1 cellular context compared by ENCODE assay signal in the genomic region with DNA sequence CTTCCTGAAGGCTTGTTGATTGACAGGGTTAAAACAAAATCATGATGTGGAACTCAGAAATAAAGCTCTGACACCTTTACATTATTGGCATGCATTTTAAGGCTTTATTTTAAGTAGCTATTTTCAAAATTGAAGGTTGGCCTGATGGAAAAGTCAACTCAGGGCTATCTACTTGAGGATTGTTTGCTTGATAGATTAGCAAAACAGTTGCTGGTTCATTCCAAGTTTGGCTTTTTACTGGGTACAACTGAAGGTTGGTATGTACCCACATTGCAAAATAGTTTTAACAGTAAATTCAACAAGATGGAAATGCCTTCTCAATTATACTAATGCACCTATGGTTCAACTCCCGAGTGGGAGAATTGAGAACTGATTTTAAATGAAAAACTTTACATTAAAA.
TF ChIP-seq lines count a peak whose summit lies in the region.

No MANE protein-coding gene starts in this region.

TF ChIP-seq in HepG2, 621 proteins besides CTCF, POLR2A, EP300 and RAD21 (continued from another document and continues in another):
- peak; percentile 74 for TF ChIP-seq ARID5B (CRISPR knock-in tag; IDR thresholded peaks at IDR 0.05)
- 0 out of 2 replicates have a peak, but pooled peaks have one; percentile 24 for TF ChIP-seq SRF (IDR thresholded peaks at IDR 0.05; ENCODE audit: low read depth, low read length)
- TF ChIP-seq GATAD2A (CRISPR knock-in tag; IDR thresholded peaks at IDR 0.05): peak; percentile 65
- no peak; the same call in 1 of the 2 replicates for TF ChIP-seq HNF1A (IDR thresholded peaks at IDR 0.05; ENCODE audit: low read depth)
- 0 out of 2 replicates have a peak, but pooled peaks have one; percentile 17 for TF ChIP-seq HNF1A (CRISPR knock-in tag; IDR thresholded peaks at IDR 0.05; ENCODE audit: borderline replicate concordance)
- 0 out of 2 replicates have a peak, but pooled peaks have one; percentile 17 for TF ChIP-seq HDAC2 (CRISPR knock-in tag; IDR thresholded peaks at IDR 0.05)
- no peak for TF ChIP-seq ATM (IDR thresholded peaks at IDR 0.05; ENCODE audit: borderline replicate concordance)
- TF ChIP-seq, protein P1, sequence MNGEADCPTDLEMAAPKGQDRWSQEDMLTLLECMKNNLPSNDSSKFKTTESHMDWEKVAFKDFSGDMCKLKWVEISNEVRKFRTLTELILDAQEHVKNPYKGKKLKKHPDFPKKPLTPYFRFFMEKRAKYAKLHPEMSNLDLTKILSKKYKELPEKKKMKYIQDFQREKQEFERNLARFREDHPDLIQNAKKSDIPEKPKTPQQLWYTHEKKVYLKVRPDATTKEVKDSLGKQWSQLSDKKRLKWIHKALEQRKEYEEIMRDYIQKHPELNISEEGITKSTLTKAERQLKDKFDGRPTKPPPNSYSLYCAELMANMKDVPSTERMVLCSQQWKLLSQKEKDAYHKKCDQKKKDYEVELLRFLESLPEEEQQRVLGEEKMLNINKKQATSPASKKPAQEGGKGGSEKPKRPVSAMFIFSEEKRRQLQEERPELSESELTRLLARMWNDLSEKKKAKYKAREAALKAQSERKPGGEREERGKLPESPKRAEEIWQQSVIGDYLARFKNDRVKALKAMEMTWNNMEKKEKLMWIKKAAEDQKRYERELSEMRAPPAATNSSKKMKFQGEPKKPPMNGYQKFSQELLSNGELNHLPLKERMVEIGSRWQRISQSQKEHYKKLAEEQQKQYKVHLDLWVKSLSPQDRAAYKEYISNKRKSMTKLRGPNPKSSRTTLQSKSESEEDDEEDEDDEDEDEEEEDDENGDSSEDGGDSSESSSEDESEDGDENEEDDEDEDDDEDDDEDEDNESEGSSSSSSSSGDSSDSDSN (CRISPR knock-in tag; IDR thresholded peaks at IDR 0.05): no peak
- no peak for TF ChIP-seq SNAPC2 (CRISPR knock-in tag; IDR thresholded peaks at IDR 0.05)
- TF ChIP-seq FOXJ3 (CRISPR knock-in tag; IDR thresholded peaks at IDR 0.05; ENCODE audit: borderline replicate concordance): peak; percentile 47; the same call in 1 of the 2 replicates
- TF ChIP-seq HMG20A (CRISPR knock-in tag; IDR thresholded peaks at IDR 0.05; ENCODE audit: borderline replicate concordance): 0 out of 2 replicates have a peak, but pooled peaks have one; percentile 19
- TF ChIP-seq NR2F6 (IDR thresholded peaks at IDR 0.05): 0 out of 2 replicates have a peak, but pooled peaks have one; percentile 13
- no peak for TF ChIP-seq NR2F6 (CRISPR knock-in tag; IDR thresholded peaks at IDR 0.05)
- TF ChIP-seq ISL2 (CRISPR knock-in tag; IDR thresholded peaks at IDR 0.05): peak; percentile 91
- TF ChIP-seq HOMEZ (CRISPR knock-in tag; IDR thresholded peaks at IDR 0.05; ENCODE audit: low read depth): no peak
- peak; percentile 47; the same call in 1 of the 2 replicates for TF ChIP-seq CEBPB (IDR thresholded peaks at IDR 0.05; ENCODE audit: borderline replicate concordance, low read depth, low read length)
- TF ChIP-seq, protein P2, sequence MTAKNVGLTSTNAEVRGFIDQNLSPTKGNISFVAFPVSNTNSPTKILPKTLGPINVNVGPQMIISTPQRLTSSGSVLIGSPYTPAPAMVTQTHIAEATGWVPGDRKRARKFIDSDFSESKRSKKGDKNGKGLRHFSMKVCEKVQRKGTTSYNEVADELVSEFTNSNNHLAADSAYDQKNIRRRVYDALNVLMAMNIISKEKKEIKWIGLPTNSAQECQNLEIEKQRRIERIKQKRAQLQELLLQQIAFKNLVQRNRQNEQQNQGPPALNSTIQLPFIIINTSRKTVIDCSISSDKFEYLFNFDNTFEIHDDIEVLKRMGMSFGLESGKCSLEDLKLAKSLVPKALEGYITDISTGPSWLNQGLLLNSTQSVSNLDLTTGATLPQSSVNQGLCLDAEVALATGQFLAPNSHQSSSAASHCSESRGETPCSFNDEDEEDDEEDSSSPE (CRISPR knock-in tag; IDR thresholded peaks at IDR 0.05): 0 out of 2 replicates have a peak, but pooled peaks have one; percentile 23
- TF ChIP-seq MED1 (CRISPR knock-in tag; IDR thresholded peaks at IDR 0.05): peak; percentile 42
- no peak for TF ChIP-seq GLI4 (CRISPR knock-in tag; IDR thresholded peaks at IDR 0.05; ENCODE audit: borderline replicate concordance)
- TF ChIP-seq KAT8 (CRISPR knock-in tag; IDR thresholded peaks at IDR 0.05): peak; percentile 42; the same call in 1 of the 2 replicates
- 0 out of 2 replicates have a peak, but pooled peaks have one; percentile 24 for TF ChIP-seq ARID3A (IDR thresholded peaks at IDR 0.05; ENCODE audit: low read depth, low read length)
- TF ChIP-seq, protein P3, sequence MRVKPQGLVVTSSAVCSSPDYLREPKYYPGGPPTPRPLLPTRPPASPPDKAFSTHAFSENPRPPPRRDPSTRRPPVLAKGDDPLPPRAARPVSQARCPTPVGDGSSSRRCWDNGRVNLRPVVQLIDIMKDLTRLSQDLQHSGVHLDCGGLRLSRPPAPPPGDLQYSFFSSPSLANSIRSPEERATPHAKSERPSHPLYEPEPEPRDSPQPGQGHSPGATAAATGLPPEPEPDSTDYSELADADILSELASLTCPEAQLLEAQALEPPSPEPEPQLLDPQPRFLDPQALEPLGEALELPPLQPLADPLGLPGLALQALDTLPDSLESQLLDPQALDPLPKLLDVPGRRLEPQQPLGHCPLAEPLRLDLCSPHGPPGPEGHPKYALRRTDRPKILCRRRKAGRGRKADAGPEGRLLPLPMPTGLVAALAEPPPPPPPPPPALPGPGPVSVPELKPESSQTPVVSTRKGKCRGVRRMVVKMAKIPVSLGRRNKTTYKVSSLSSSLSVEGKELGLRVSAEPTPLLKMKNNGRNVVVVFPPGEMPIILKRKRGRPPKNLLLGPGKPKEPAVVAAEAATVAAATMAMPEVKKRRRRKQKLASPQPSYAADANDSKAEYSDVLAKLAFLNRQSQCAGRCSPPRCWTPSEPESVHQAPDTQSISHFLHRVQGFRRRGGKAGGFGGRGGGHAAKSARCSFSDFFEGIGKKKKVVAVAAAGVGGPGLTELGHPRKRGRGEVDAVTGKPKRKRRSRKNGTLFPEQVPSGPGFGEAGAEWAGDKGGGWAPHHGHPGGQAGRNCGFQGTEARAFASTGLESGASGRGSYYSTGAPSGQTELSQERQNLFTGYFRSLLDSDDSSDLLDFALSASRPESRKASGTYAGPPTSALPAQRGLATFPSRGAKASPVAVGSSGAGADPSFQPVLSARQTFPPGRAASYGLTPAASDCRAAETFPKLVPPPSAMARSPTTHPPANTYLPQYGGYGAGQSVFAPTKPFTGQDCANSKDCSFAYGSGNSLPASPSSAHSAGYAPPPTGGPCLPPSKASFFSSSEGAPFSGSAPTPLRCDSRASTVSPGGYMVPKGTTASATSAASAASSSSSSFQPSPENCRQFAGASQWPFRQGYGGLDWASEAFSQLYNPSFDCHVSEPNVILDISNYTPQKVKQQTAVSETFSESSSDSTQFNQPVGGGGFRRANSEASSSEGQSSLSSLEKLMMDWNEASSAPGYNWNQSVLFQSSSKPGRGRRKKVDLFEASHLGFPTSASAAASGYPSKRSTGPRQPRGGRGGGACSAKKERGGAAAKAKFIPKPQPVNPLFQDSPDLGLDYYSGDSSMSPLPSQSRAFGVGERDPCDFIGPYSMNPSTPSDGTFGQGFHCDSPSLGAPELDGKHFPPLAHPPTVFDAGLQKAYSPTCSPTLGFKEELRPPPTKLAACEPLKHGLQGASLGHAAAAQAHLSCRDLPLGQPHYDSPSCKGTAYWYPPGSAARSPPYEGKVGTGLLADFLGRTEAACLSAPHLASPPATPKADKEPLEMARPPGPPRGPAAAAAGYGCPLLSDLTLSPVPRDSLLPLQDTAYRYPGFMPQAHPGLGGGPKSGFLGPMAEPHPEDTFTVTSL (CRISPR knock-in tag; IDR thresholded peaks at IDR 0.05; ENCODE audit: borderline replicate concordance): peak; percentile 69; the same call in 1 of the 2 replicates
- peak; percentile 56 for TF ChIP-seq ZNF644 (CRISPR knock-in tag; IDR thresholded peaks at IDR 0.05; ENCODE audit: low read depth)
- no peak for TF ChIP-seq ZNF230 (CRISPR knock-in tag; IDR thresholded peaks at IDR 0.05)
- TF ChIP-seq ZNF264 (CRISPR knock-in tag; IDR thresholded peaks at IDR 0.05): no peak
- no peak for TF ChIP-seq ZNF350 (CRISPR knock-in tag; IDR thresholded peaks at IDR 0.05; ENCODE audit: borderline replicate concordance, low read depth)
- TF ChIP-seq SOX6 (IDR thresholded peaks at IDR 0.05): no peak
- peak; percentile 67 for TF ChIP-seq SOX6 (CRISPR knock-in tag; IDR thresholded peaks at IDR 0.05)
- no peak for TF ChIP-seq SOX13 (IDR thresholded peaks at IDR 0.05)
- TF ChIP-seq SOX13 (CRISPR knock-in tag; conservative IDR thresholded peaks at IDR 0.05 in 1 of 2, IDR thresholded peaks at IDR 0.05 in 1 of 2): peak in 1 of 2 experiments; percentile 79; a peak in 2 of 4 replicates
- peak; percentile 56 for TF ChIP-seq TEAD3 (CRISPR knock-in tag; optimal IDR thresholded peaks at IDR 0.05; ENCODE audit: borderline replicate concordance)
- TF ChIP-seq CEBPG (CRISPR knock-in tag; IDR thresholded peaks at IDR 0.05): peak; percentile 63
- peak; percentile 38; the same call in 1 of the 2 replicates for TF ChIP-seq RARA (CRISPR knock-in tag; IDR thresholded peaks at IDR 0.05)
- peak; percentile 51 for TF ChIP-seq BCL6 (CRISPR knock-in tag; IDR thresholded peaks at IDR 0.05)
- no peak for TF ChIP-seq DPF2 (CRISPR knock-in tag; IDR thresholded peaks at IDR 0.05; ENCODE audit: borderline replicate concordance, low read depth)
- peak; percentile 54; the same call in 1 of the 2 replicates for TF ChIP-seq ZMYM4 (CRISPR knock-in tag; IDR thresholded peaks at IDR 0.05)
- TF ChIP-seq SMAD3 (CRISPR knock-in tag; IDR thresholded peaks at IDR 0.05): 0 out of 2 replicates have a peak, but pooled peaks have one; percentile 15
